Comparison of ENCODE assay signal across 9 cellular contexts in genomic region chr1:8412183-8412831, GRCh38.
A peak's percentile ranks its signal among the peaks of the same experiment; 100 is the strongest.
DNase-seq lines count a peak whose midpoint lies in the region; ATAC-seq, FAIRE-seq and TF ChIP-seq lines count a peak whose summit lies in the region.
"Had no signal": no experiment of that assay in that cellular context is flagged by ENCODE, and none has a peak within 500 bp of the region (broad histone marks: within the 10 kb centered on the region; RNA-seq: fewer than 3 reads in every experiment).

No MANE protein-coding gene starts in this region.

- in situ Hi-C loops in HepG2 (cut with HindIII; ENCODE audit: extremely low pct_ligation_motif_present, low pct_unique_long_range_greater_than_20kb): no loop called here

- H3K36me3 ChIP-seq in liver (ENCODE audit: control insufficient read depth in 4 of 4, insufficient read depth in 3 of 4, low read depth in 1 of 4, low read length in 3 of 4): no peaks in the 10 kb centered on the region
- H3K36me3 ChIP-seq in HepG2 (replicated peaks in 1 of 2; ENCODE audit: control insufficient read depth in 1 of 2, insufficient read depth in 2 of 2, low read length in 2 of 2): peaks cover 15 to 50% of the 10 kb centered on the region in 2 experiments
- H3K36me3 ChIP-seq in duodenal mucosa (ENCODE audit: control insufficient read depth in 1 of 2, insufficient read depth in 2 of 2, low read length in 2 of 2): peaks cover 12 to 18% of the 10 kb centered on the region in 2 donors
- no peaks in the 10 kb centered on the region for H3K36me3 ChIP-seq in mucosa of descending colon (ENCODE audit: low read depth)

- no peak for TF ChIP-seq CTCF in liver (IDR thresholded peaks at IDR 0.05; ENCODE audit: low read depth, low read length, missing input control)
- no peak for TF ChIP-seq CTCF in HepG2 (CRISPR knock-in tag; IDR thresholded peaks at IDR 0.05)
- peak; percentile 36 for TF ChIP-seq CTCF in mucosa of descending colon (IDR thresholded peaks at IDR 0.05)

- H3K4me3 ChIP-seq in liver (ENCODE audit: low read depth in 1 of 3, low read length in 3 of 3) (no peak overlapping the region), HepG2 (replicated peaks in 1 of 3; ENCODE audit: insufficient read depth in 1 of 3, low read depth in 2 of 3, low read length in 3 of 3) (no peak overlapping the region), duodenal mucosa (ENCODE audit: low read depth in 1 of 2, low read length in 2 of 2) (peak overlapping the region in 1 of 2 donors; percentile 18), mucosa of descending colon (no peak overlapping the region)

- peak overlapping the region; percentile 14 to 38 for H3K27ac ChIP-seq in liver (ENCODE audit: low read depth in 1 of 2, low read length in 2 of 2)
- H3K27ac ChIP-seq in HepG2 (ENCODE audit: extremely low read length, insufficient read depth, low read length): no peak overlapping the region
- H3K27ac ChIP-seq in duodenal mucosa (ENCODE audit: low read depth, low read length): peak overlapping the region; percentile 37

- intact Hi-C loops in HepG2 (cut with micrococcal nuclease; ENCODE audit: unreplicated experiment): no loop called here
- intact Hi-C loops in mucosa of descending colon (cut with DNase I, micrococcal nuclease): no loop called here

- H3K4me2 ChIP-seq in HepG2 (ENCODE audit: low read depth, low read length): no peak overlapping the region

- FAIRE-seq in HepG2 (lab: Jason Lieb, UNC): no peak

- H3K9me3 ChIP-seq in liver (ENCODE audit: control insufficient read depth in 4 of 4, low read length in 3 of 4) (no peaks in the 10 kb centered on the region), HepG2 (ENCODE audit: low read length) (no peaks in the 10 kb centered on the region), duodenal mucosa (ENCODE audit: control insufficient read depth in 1 of 2, low read length in 2 of 2) (no peaks in the 10 kb centered on the region), mucosa of descending colon (no peaks in the 10 kb centered on the region)

- peaks cover 82% of the 10 kb centered on the region for H3K79me2 ChIP-seq in HepG2 (ENCODE audit: insufficient read depth, low read length)

- BruUV-seq in HepG2 (replicated peaks; lab: Mats Ljungman, UMichigan): no TSS peak

- TF ChIP-seq EP300 in HepG2 (IDR thresholded peaks at IDR 0.05; ENCODE audit: low read depth in 2 of 2, low read length in 2 of 2) (no peak), HepG2 (CRISPR knock-in tag; IDR thresholded peaks at IDR 0.05; ENCODE audit: borderline replicate concordance) (no peak)

- H3K27me3 ChIP-seq in liver (ENCODE audit: control insufficient read depth in 4 of 4, insufficient read depth in 4 of 4, low read length in 3 of 4) (no peaks in the 10 kb centered on the region), HepG2 (ENCODE audit: control insufficient read depth in 1 of 2, insufficient read depth in 2 of 2, low read length in 2 of 2) (no peaks in the 10 kb centered on the region), duodenal mucosa (ENCODE audit: control insufficient read depth in 1 of 2, insufficient read depth in 2 of 2, low read length in 2 of 2) (no peaks in the 10 kb centered on the region)

- CTCF ChIA-PET in HepG2 (lab: Yijun Ruan, JAX; ENCODE audit: low intra/inter-chr PET ratio, low total read pairs): no interaction called here

- H2AFZ ChIP-seq in HepG2 (ENCODE audit: low read length): no peak overlapping the region

- TF ChIP-seq POLR2A in HepG2 (IDR thresholded peaks at IDR 0.05; ENCODE audit: insufficient read depth in 1 of 2, low read depth in 2 of 2, low read length in 2 of 2): no peak

- POLR2A ChIA-PET in HepG2 (lab: Yijun Ruan, JAX): interaction anchor here (0.8 kb wide), 1 partner anchor 15 kb away, joined by 4 read pairs; no protein-coding TSS in a partner anchor

- 53% methylated on average over 8 of the region's 8 CpGs for WGBS in liver
- WGBS in HepG2 (ENCODE audit: low lambda C conversion rate): 98% methylated on average over 8 of the region's 8 CpGs

- DNase-seq in HepG2 (ENCODE audit: low spot score) (no peak), mucosa of descending colon (peak in 1 of 3 donors; percentile 56), T1000 (lab: John Stamatoyannopoulos, UW) (no peak)
- DNase-seq in stimulated activated CD4-positive, alpha-beta T cell treated with anti-CD3 and anti-CD28 coated beads, Interleukin-2, amount 100 ng/mL, for 24 hours: no peak
- no peak for DNase-seq in stimulated activated CD4-positive, alpha-beta T cell treated with anti-CD3 and anti-CD28 coated beads, Interleukin-12 subunit alpha, Interleukin-12 subunit beta, amount 100 ng/mL, for 4 hours
- DNase-seq: Calu3 had no signal

- H3K9ac ChIP-seq in liver (ENCODE audit: low read depth in 1 of 2, low read length in 2 of 2): no peak overlapping the region
- no peak overlapping the region for H3K9ac ChIP-seq in HepG2 (ENCODE audit: insufficient read depth, low read depth, low read length)
- H3K9ac ChIP-seq in duodenal mucosa (ENCODE audit: low read depth in 1 of 2, low read length in 2 of 2): peak overlapping the region in 1 of 2 donors; percentile 13

- TF ChIP-seq RAD21 in liver (IDR thresholded peaks at IDR 0.05) (no peak), HepG2 (CRISPR knock-in tag; IDR thresholded peaks at IDR 0.05) (no peak)

- peaks cover 62% of the 10 kb centered on the region for H4K20me1 ChIP-seq in HepG2 (ENCODE audit: insufficient read depth, low read length)

- H3K4me1 ChIP-seq in liver (ENCODE audit: control insufficient read depth in 4 of 4, insufficient read depth in 4 of 4, low read length in 3 of 4) (peaks cover 18 to 78% (median 72%) of the 10 kb centered on the region in 4 donors), HepG2 (ENCODE audit: insufficient read depth, low read length) (peaks cover 23% of the 10 kb centered on the region), duodenal mucosa (ENCODE audit: control insufficient read depth in 1 of 2, insufficient read depth in 2 of 2, low read length in 2 of 2) (peaks cover 69 to 75% of the 10 kb centered on the region in 2 donors), mucosa of descending colon (ENCODE audit: low read depth) (peaks cover 85% of the 10 kb centered on the region)

- ATAC-seq in HepG2 (no peak), mucosa of descending colon (peak; percentile 56), HG03095 (IDR thresholded peaks at IDR 0.05; ENCODE audit: unreplicated experiment) (no peak)

TF ChIP-seq in liver, 16 proteins besides CTCF, POLR2A, EP300 and RAD21:
- no peak for TF ChIP-seq ATF3 (IDR thresholded peaks at IDR 0.05)
- TF ChIP-seq JUND (IDR thresholded peaks at IDR 0.05): peak in 1 of 2 donors; percentile 34

TF ChIP-seq in HepG2, 621 proteins besides CTCF, POLR2A, EP300 and RAD21:
- TF ChIP-seq RNF2 (conservative IDR thresholded peaks at IDR 0.05; ENCODE audit: low read depth): no peak
- no peak for TF ChIP-seq SALL2 (CRISPR knock-in tag; IDR thresholded peaks at IDR 0.05)
- TF ChIP-seq NR2F2 (IDR thresholded peaks at IDR 0.05; ENCODE audit: borderline replicate concordance, low read depth): no peak
- TF ChIP-seq HES4 (CRISPR knock-in tag; IDR thresholded peaks at IDR 0.05; ENCODE audit: borderline replicate concordance): no peak
- no peak for TF ChIP-seq ZNF850 (CRISPR knock-in tag; conservative IDR thresholded peaks at IDR 0.05)
- no peak for TF ChIP-seq ZNF317 (CRISPR knock-in tag; IDR thresholded peaks at IDR 0.05)
- no peak for TF ChIP-seq RBM22 (optimal IDR thresholded peaks at IDR 0.05; ENCODE audit: low read length)
- TF ChIP-seq ZNF709 (CRISPR knock-in tag; IDR thresholded peaks at IDR 0.05): no peak
